In genomic region chr3:50436063-50436674, GRCh38 we compare ENCODE assay signal across 8 cellular contexts.
DNase-seq lines count a peak whose midpoint lies in the region; ATAC-seq, FAIRE-seq and TF ChIP-seq lines count a peak whose summit lies in the region.

No MANE protein-coding gene starts in this region.

- TF ChIP-seq CTCF in PC-9 (conservative IDR thresholded peaks at IDR 0.05) (peak; percentile 81), upper lobe of right lung (IDR thresholded peaks at IDR 0.05) (peak; percentile 90)

- H2AK5ac ChIP-seq in trophoblast cell (ENCODE audit: low read length) = no peak overlapping the region

- no peaks in the 10 kb centered on the region for H4K20me1 ChIP-seq in PC-9 (ENCODE audit: insufficient read depth)

- H3K27ac Mint-ChIP-seq in CD4-positive, alpha-beta memory T cell = peak overlapping the region in 1 of 7 donors; percentile 14

- H3K36me3 Mint-ChIP-seq in CD4-positive, alpha-beta memory T cell = no peaks in the 10 kb centered on the region

- H4K12ac ChIP-seq in trophoblast cell (ENCODE audit: low read depth, low read length) = no peak overlapping the region

- no peak overlapping the region for H2BK12ac ChIP-seq in trophoblast cell (ENCODE audit: low read length)

- no peaks in the 10 kb centered on the region for H3K4me1 ChIP-seq in CD4-positive, alpha-beta memory T cell (ENCODE audit: insufficient read depth, low read length)
- H3K4me1 ChIP-seq in PC-9 (replicated peaks; ENCODE audit: insufficient read depth) = no peaks in the 10 kb centered on the region
- H3K4me1 ChIP-seq in trophoblast cell (ENCODE audit: control insufficient read depth in 1 of 2, insufficient read depth in 2 of 2, low read length in 2 of 2) = no peaks in the 10 kb centered on the region
- no peaks in the 10 kb centered on the region for H3K4me1 ChIP-seq in upper lobe of right lung

- H3K14ac ChIP-seq in trophoblast cell (ENCODE audit: low read length) = no peak overlapping the region

- H3K36me3 ChIP-seq in CD4-positive, alpha-beta memory T cell (ENCODE audit: insufficient read depth, low read length) = no peaks in the 10 kb centered on the region
- H3K36me3 ChIP-seq in PC-9 (ENCODE audit: low read depth) = no peaks in the 10 kb centered on the region
- H3K36me3 ChIP-seq in trophoblast cell (ENCODE audit: control insufficient read depth in 1 of 2, insufficient read depth in 2 of 2, low read length in 2 of 2) = no peaks in the 10 kb centered on the region
- H3K36me3 ChIP-seq in upper lobe of right lung = no peaks in the 10 kb centered on the region

- no peak overlapping the region for H2BK5ac ChIP-seq in trophoblast cell (ENCODE audit: low read depth, low read length, poor library complexity)

- H3K27me3 ChIP-seq in CD4-positive, alpha-beta memory T cell (ENCODE audit: insufficient read depth, low read length) = no peaks in the 10 kb centered on the region
- H3K27me3 ChIP-seq in PC-9 (ENCODE audit: insufficient read depth, low read depth) = peaks cover 8% of the 10 kb centered on the region; the same call in 1 of the 2 replicates
- no peaks in the 10 kb centered on the region for H3K27me3 ChIP-seq in trophoblast cell (ENCODE audit: insufficient read depth, low read length)
- no peaks in the 10 kb centered on the region for H3K27me3 ChIP-seq in upper lobe of right lung

- no peak overlapping the region for H3K18ac ChIP-seq in trophoblast cell (ENCODE audit: low read length)

- no peaks in the 10 kb centered on the region for H3K9me2 ChIP-seq in PC-9 (ENCODE audit: insufficient read depth)

- no peak overlapping the region for H3K4me3 Mint-ChIP-seq in CD4-positive, alpha-beta memory T cell

- H3K79me2 ChIP-seq in PC-9 (ENCODE audit: low read depth) (no peaks in the 10 kb centered on the region), trophoblast cell (ENCODE audit: control insufficient read depth, insufficient read depth, low read length, poor library complexity) (no peaks in the 10 kb centered on the region)

- H3F3A ChIP-seq in PC-9 (ENCODE audit: insufficient read depth, low read depth) = no peaks in the 10 kb centered on the region

- no peak overlapping the region for H4K91ac ChIP-seq in trophoblast cell (ENCODE audit: low read depth, low read length)

- no peaks in the 10 kb centered on the region for H3K9me3 ChIP-seq in CD4-positive, alpha-beta memory T cell (ENCODE audit: control insufficient read depth in 1 of 2, low read length in 2 of 2)
- H3K9me3 ChIP-seq in PC-9 (ENCODE audit: insufficient read depth, low read depth) (no peaks in the 10 kb centered on the region), trophoblast cell (ENCODE audit: insufficient read depth, low read depth, low read length) (no peaks in the 10 kb centered on the region), upper lobe of right lung (no peaks in the 10 kb centered on the region)

- H3K23ac ChIP-seq in trophoblast cell (ENCODE audit: low read length) = no peak overlapping the region

- no peak overlapping the region for H3K4ac ChIP-seq in trophoblast cell (ENCODE audit: low read depth, low read length)

- no peak overlapping the region for H3K27ac ChIP-seq in CD4-positive, alpha-beta memory T cell (ENCODE audit: low read depth, low read length)
- H3K27ac ChIP-seq in PC-9 = no peak overlapping the region
- H3K27ac ChIP-seq in trophoblast cell (ENCODE audit: low read depth, low read length) = no peak overlapping the region
- H3K27ac ChIP-seq in upper lobe of right lung = no peak overlapping the region

- H2AFZ ChIP-seq in PC-9 (no peak overlapping the region), trophoblast cell (ENCODE audit: insufficient read depth, low read length, poor library complexity) (no peak overlapping the region)

- FAIRE-seq in frontal cortex (lab: Jason Lieb, UNC) = no peak

- H3K4me1 Mint-ChIP-seq in CD4-positive, alpha-beta memory T cell = peaks cover 0 to 6% (median 2%) of the 10 kb centered on the region in 4 donors

- no peak overlapping the region for H2BK120ac ChIP-seq in trophoblast cell (ENCODE audit: insufficient read depth, low read length, poor library complexity)

- no peaks in the 10 kb centered on the region for H3K9me3 Mint-ChIP-seq in CD4-positive, alpha-beta memory T cell

- POLR2A ChIA-PET in CD4-positive, alpha-beta memory T cell (lab: Charles Lee; ENCODE audit: partially characterized antibody) = interaction anchor here (1.0 to 1.8 kb wide), 2 partner anchors 13 to 106 kb away, joined by 3 to 4 read pairs; no protein-coding TSS in a partner anchor
- POLR2A ChIA-PET in HEK293T (lab: Yijun Ruan, JAX) (no interaction called here), PC-9 (lab: Charles Lee; ENCODE audit: unreplicated experiment) (no interaction called here)

- no peaks in the 10 kb centered on the region for H3K79me1 ChIP-seq in trophoblast cell (ENCODE audit: low read length)

- WGBS in trophoblast cell (ENCODE audit: extremely low coverage, insufficient coverage, insufficient read length) = no CpG with 5 or more reads among the region's 5 CpGs

- peak; percentile 63 to 74 (median 66) for DNase-seq in CD4-positive, alpha-beta memory T cell
- DNase-seq in HEK293T (ENCODE audit: extremely low spot score) (peak; percentile 85), PC-9 (peak in 1 of 2 experiments; percentile 58), frontal cortex (ENCODE audit: low spot score in 2 of 2) (peak; percentile 37 to 81), trophoblast cell (peak; percentile 65 to 76), upper lobe of right lung (peak; percentile 88)
- peak; percentile 52 for DNase-seq in activated T-helper 1 cell treated with anti-CD3 and anti-CD28 coated beads, Interleukin-2, amount 50 U/mL, for 16 hours (ENCODE audit: low read depth in 1 of 2, low spot score in 1 of 2)

- H3K27me3 Mint-ChIP-seq in CD4-positive, alpha-beta memory T cell = peaks cover 0 to 3% of the 10 kb centered on the region in 2 donors

- CTCF ChIA-PET in CD4-positive, alpha-beta memory T cell (lab: Charles Lee; ENCODE audit: partially characterized antibody) = interaction anchor here (0.6 to 4.3 kb wide), 4 partner anchors 14 to 178 kb away, joined by 3 to 41 read pairs (median 4); no protein-coding TSS in a partner anchor
- CTCF ChIA-PET in HEK293T (lab: Yijun Ruan, JAX) = interaction anchor here (0.9 kb wide), 1 partner anchor 101 kb away, joined by 3 read pairs; no protein-coding TSS in a partner anchor
- CTCF ChIA-PET in PC-9 (lab: Charles Lee) = no interaction called here

- no TSS peak for BruUV-seq in PC-9 (replicated peaks; lab: Mats Ljungman, UMichigan)

- no peak overlapping the region for H3K4me2 ChIP-seq in PC-9
- H3K4me2 ChIP-seq in trophoblast cell (ENCODE audit: low read length) = no peak overlapping the region

- peak; percentile 84 for ATAC-seq in upper lobe of right lung
- ATAC-seq in GM21737 (IDR thresholded peaks at IDR 0.05; ENCODE audit: unreplicated experiment) = no peak

- H3K4me3 ChIP-seq in CD4-positive, alpha-beta memory T cell (ENCODE audit: low read length in 2 of 2) = no peak overlapping the region
- no peak overlapping the region for H3K4me3 ChIP-seq in PC-9
- H3K4me3 ChIP-seq in trophoblast cell (ENCODE audit: low read depth, low read length) = no peak overlapping the region
- no peak overlapping the region for H3K4me3 ChIP-seq in upper lobe of right lung

- H3K9ac ChIP-seq in trophoblast cell (ENCODE audit: low read length) = no peak overlapping the region

- no peak overlapping the region for H4K8ac ChIP-seq in trophoblast cell (ENCODE audit: low read depth, low read length)

- intact Hi-C loops in CD4-positive, alpha-beta memory T cell (cut with micrococcal nuclease) = loop anchor here (1.0 to 2.0 kb wide), 2 partner anchors 69 to 89 kb away; no protein-coding TSS in a partner anchor
- intact Hi-C loops in PC-9 (cut with micrococcal nuclease; ENCODE audit: unreplicated experiment) (loop anchor here (1.0 kb wide), 1 partner anchor 106 kb away; no protein-coding TSS in a partner anchor), upper lobe of right lung (cut with DNase I) (loop anchor here (10.0 kb wide), 1 partner anchor 109 kb away; no protein-coding TSS in a partner anchor)

TF ChIP-seq in HEK293T, 16 proteins besides CTCF, POLR2A, EP300 and RAD21:
- TF ChIP-seq ELF4 (IDR thresholded peaks at IDR 0.05) (no peak), NFRKB (IDR thresholded peaks at IDR 0.05) (no peak), PKNOX1 (IDR thresholded peaks at IDR 0.05) (no peak), CTBP1 (IDR thresholded peaks at IDR 0.05; ENCODE audit: borderline replicate concordance) (no peak), TARDBP (IDR thresholded peaks at IDR 0.05) (no peak), ARNT (IDR thresholded peaks at IDR 0.05) (no peak), ZNF384 (IDR thresholded peaks at IDR 0.05) (no peak), LEF1 (IDR thresholded peaks at IDR 0.05; ENCODE audit: borderline replicate concordance) (no peak)
TF ChIP-seq in HEK293T: peak in this region for 0.
